ENCODE assay signal across 7 cellular contexts in genomic region chr1:32361674-32362473, GRCh38. TPM values are rescaled to one million over a fixed set of nuclear protein-coding genes. Genes with fewer than 3 reads are reported as not detected.
DNase-seq lines count a peak whose midpoint lies in the region; ATAC-seq, FAIRE-seq and TF ChIP-seq lines count a peak whose summit lies in the region.

No MANE protein-coding gene starts in this region.

- peaks cover 29% of the 10 kb centered on the region for H3K4me1 ChIP-seq in testis

- H3K36me3 ChIP-seq in testis (ENCODE audit: low read depth, missing control alignments) = no peaks in the 10 kb centered on the region

- peak overlapping the region; percentile 37 to 55 for H3K4me3 ChIP-seq in testis

- peak; percentile 63 for ATAC-seq in esophagus mucosa
- ATAC-seq in GM18505 (IDR thresholded peaks at IDR 0.05; ENCODE audit: unreplicated experiment) = no peak
- no peak for ATAC-seq in GM18502 (IDR thresholded peaks at IDR 0.05; ENCODE audit: poor library complexity, unreplicated experiment)

- H3K27me3 ChIP-seq in testis = no peaks in the 10 kb centered on the region

- TF ChIP-seq POLR2A in GM12891 (IDR thresholded peaks at IDR 0.05; ENCODE audit: low read depth, low read length) = 0 out of 2 replicates have a peak, but pooled peaks have one; percentile 30
- TF ChIP-seq POLR2A in testis (IDR thresholded peaks at IDR 0.05) = no peak
- no peak for TF ChIP-seq POLR2A in GM18505 (IDR thresholded peaks at IDR 0.05; ENCODE audit: borderline replicate concordance, extremely low read depth, insufficient read depth, insufficient read length)

- 3 to 4% methylated on average over 12 to 59 of the region's 91 CpGs for WGBS in testis, 2 donors

- DNase-seq in GM12891 (ENCODE audit: insufficient read length, low spot score) (peak; percentile 62), midbrain (lab: John Stamatoyannopoulos, UW) (peak; percentile 56), testis (peak; percentile 74)
- DNase-seq in activated CD4-positive, alpha-beta T cell treated with anti-CD3 and anti-CD28 coated beads for 48 hours = peak; percentile 39

- FAIRE-seq in GM12891 (lab: Jason Lieb, UNC) = peak; percentile 9

- peak; percentile 33 to 51 (median 37) for TF ChIP-seq CTCF in testis (IDR thresholded peaks at IDR 0.05)

- intact Hi-C loops in testis (cut with DNase I; ENCODE audit: low total_unique reads) = no loop called here

- H3K27ac ChIP-seq in testis = peak overlapping the region; percentile 84 to 94

- no peaks in the 10 kb centered on the region for H3K9me3 ChIP-seq in testis

TF ChIP-seq in GM12891, 5 proteins besides CTCF, POLR2A, EP300 and RAD21:
- TF ChIP-seq PAX5 (IDR thresholded peaks at IDR 0.05; ENCODE audit: insufficient read depth, low read length, severe bottlenecking) = no peak
TF ChIP-seq in GM12891: peak in this region for 0.

RNA-seq across cellular contexts. Expression of gene FAM229A, which starts 0.4 kb away (rescaled TPM):
- 2.1 TPM for polyA plus RNA-seq in GM12891 (2012; ENCODE audit: low read depth, missing spikeins)
- total RNA-seq in esophagus mucosa (2.3 TPM), testis (100 to 1,000 TPM; 103 to 194 TPM)
- 71.5 TPM for polyA plus RNA-seq in testis (ENCODE audit: insufficient read depth, low read depth, low replicate concordance)

RNA-seq across cellular contexts. Expression of gene TSSK3, which starts 0.5 kb away (rescaled TPM):
- polyA plus RNA-seq in GM12891 (2012; ENCODE audit: low read depth, missing spikeins) = 0.77 TPM
- 0.52 TPM for total RNA-seq in esophagus mucosa
- total RNA-seq in testis = 10 to 100 TPM; 25.7 to 72.9 TPM
- 55.6 TPM for polyA plus RNA-seq in testis (ENCODE audit: insufficient read depth, low read depth, low replicate concordance)

RNA-seq across cellular contexts. Expression of gene MARCKSL1, which starts 25.8 kb away (rescaled TPM):
- polyA plus RNA-seq in GM12891 (2012; ENCODE audit: low read depth, missing spikeins) = 159 TPM
- 10.8 TPM for total RNA-seq in esophagus mucosa
- 100 to 1,000 TPM; 288 to 312 TPM for total RNA-seq in testis
- 326 TPM for polyA plus RNA-seq in testis (ENCODE audit: insufficient read depth, low read depth, low replicate concordance)

RNA-seq across cellular contexts. Expression of gene BSDC1, which starts 32.4 kb away (rescaled TPM):
- polyA plus RNA-seq in GM12891 (2012; ENCODE audit: low read depth, missing spikeins) = 14.9 TPM
- 39.5 TPM for total RNA-seq in esophagus mucosa
- total RNA-seq in testis = 100 to 1,000 TPM; 160 to 234 TPM
- polyA plus RNA-seq in testis (ENCODE audit: insufficient read depth, low read depth, low replicate concordance) = 130 TPM

Comparison
In these comparisons a context has a peak if more than half of its experiments do, and no peak if none do; other contexts are left out.
1. RNA of gene FAM229A, which starts 0.4 kb away (total RNA-seq): 103 to 194 TPM in testis; 2.3 TPM in esophagus mucosa (single experiment); every median in the first group is over 10 times any median in the second.
2. RNA of gene TSSK3, which starts 0.5 kb away (total RNA-seq): 25.7 to 72.9 TPM in testis; 0.52 TPM in esophagus mucosa (single experiment); every median in the first group is over 10 times any median in the second.
3. RNA of gene MARCKSL1, which starts 25.8 kb away (total RNA-seq): 288 to 312 TPM in testis; 10.8 TPM in esophagus mucosa (single experiment); every median in the first group is over 10 times any median in the second.
4. Peak in every context shown above with its lines, with median percentiles within 50 percentile points of each other: DNase-seq.